1 cellular context compared by ENCODE assay signal in the genomic region with DNA sequence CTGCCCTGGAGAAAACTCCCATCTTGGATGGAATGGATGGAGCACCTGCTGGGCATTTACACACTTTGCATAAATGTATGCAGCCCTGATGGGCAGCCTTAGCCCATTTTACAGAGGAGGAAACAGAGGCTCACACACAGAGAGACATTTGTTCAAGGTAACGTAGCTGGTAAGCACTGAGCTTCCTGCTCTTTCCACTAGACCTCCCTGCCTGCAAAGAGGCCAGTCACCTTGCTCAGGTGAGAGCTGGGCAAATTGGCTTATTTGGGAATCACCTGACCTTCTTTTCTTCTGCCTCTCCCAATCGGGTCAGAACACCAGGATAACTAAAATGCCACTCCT.
TF ChIP-seq lines count a peak whose summit lies in the region.

No MANE protein-coding gene starts in this region.

TF ChIP-seq in HepG2, 621 proteins besides CTCF, POLR2A, EP300 and RAD21:
- TF ChIP-seq SALL2 (CRISPR knock-in tag; IDR thresholded peaks at IDR 0.05) (no peak), ZNF629 (CRISPR knock-in tag; conservative IDR thresholded peaks at IDR 0.05) (peak; percentile 87)
